In genomic region chr6:83884523-83884922, GRCh38 we compare ENCODE assay signal across 8 cellular contexts. TPM values are rescaled to one million over a fixed set of nuclear protein-coding genes. Genes with fewer than 3 reads are reported as not detected.
DNase-seq lines count a peak whose midpoint lies in the region; ATAC-seq and TF ChIP-seq lines count a peak whose summit lies in the region.
"Had no signal": no experiment of that assay in that cellular context is flagged by ENCODE, and none has a peak within 500 bp of the region (broad histone marks: within the 10 kb centered on the region; RNA-seq: fewer than 3 reads in every experiment).

No MANE protein-coding gene starts in this region.

- intact Hi-C loops in aorta (cut with DNase I) = loop anchor here (1.0 to 10.0 kb wide), 4 partner anchors 90 to 338 kb away; partner anchors contain the start of gene MRAP2 (in 1 of the 2)

- WGBS in aorta, 2 donors = 1% methylated on average over 4 of the region's 4 CpGs

- no peaks in the 10 kb centered on the region for H3K27me3 Mint-ChIP-seq in brain
- H3K27me3 Mint-ChIP-seq: activated naive CD8-positive, alpha-beta T cell had no signal

- no peaks in the 10 kb centered on the region for H3K36me3 ChIP-seq in aorta (ENCODE audit: control insufficient read depth in 1 of 2, insufficient read depth in 2 of 2, low read length in 1 of 2)

- peak overlapping the region in 1 of 5 experiments; percentile 26 for H3K4me3 Mint-ChIP-seq in brain
- H3K4me3 Mint-ChIP-seq: activated naive CD8-positive, alpha-beta T cell had no signal

- peak; percentile 62 for DNase-seq in EL
- DNase-seq in NCI-H345 treated with DMSO at 0.1 percent for 48 hours (lab: John Stamatoyannopoulos, UW; ENCODE audit: unreplicated experiment) = peak; percentile 55
- peak; percentile 71 for DNase-seq in left kidney (ENCODE audit: low read depth, low spot score)
- no peak for DNase-seq in aorta

- H3K9me3 ChIP-seq in aorta (ENCODE audit: control insufficient read depth, low read length) = no peaks in the 10 kb centered on the region

- H3K27me3 ChIP-seq in aorta (ENCODE audit: control insufficient read depth in 1 of 2, insufficient read depth in 2 of 2, low read length in 1 of 2) = no peaks in the 10 kb centered on the region

- peak; percentile 78 for ATAC-seq in GM19463 (IDR thresholded peaks at IDR 0.05; ENCODE audit: unreplicated experiment)
- peak; percentile 90 for ATAC-seq in HG03439 (IDR thresholded peaks at IDR 0.05; ENCODE audit: unreplicated experiment)
- peak; percentile 81 for ATAC-seq in aorta (ENCODE audit: low FRiP score)

- no peak overlapping the region for H3K4me3 ChIP-seq in aorta (ENCODE audit: low read length in 2 of 2)

- no peak overlapping the region for H3K27ac ChIP-seq in aorta (ENCODE audit: low read depth in 1 of 2, low read length in 2 of 2)

- H3K4me1 ChIP-seq in aorta (ENCODE audit: control insufficient read depth in 1 of 2, insufficient read depth in 2 of 2, low read length in 2 of 2) = peaks cover 0 to 5% of the 10 kb centered on the region in 2 donors

- TF ChIP-seq CTCF in brain (conservative IDR thresholded peaks at IDR 0.05) = peak; percentile 89 to 94

- no peaks in the 10 kb centered on the region for H3K36me3 Mint-ChIP-seq in brain
- H3K36me3 Mint-ChIP-seq: activated naive CD8-positive, alpha-beta T cell had no signal

- H3K9me3 Mint-ChIP-seq in brain = no peaks in the 10 kb centered on the region

- H3K4me1 Mint-ChIP-seq in brain = peaks cover 12% of the 10 kb centered on the region

- no peak overlapping the region for H3K27ac Mint-ChIP-seq in brain
- H3K27ac Mint-ChIP-seq: activated naive CD8-positive, alpha-beta T cell had no signal

RNA-seq across cellular contexts. Expression of gene CYB5R4, which starts 25.0 kb away (rescaled TPM):
- polyA plus RNA-seq in brain (ENCODE audit: insufficient read depth, low read depth, low replicate concordance) (11.0 TPM), aorta (10 to 100 TPM in 1 of 2 donors, 1 to 10 TPM in 1; 4.6 to 19.5 TPM)
- total RNA-seq in aorta = 10 to 100 TPM; 19.4 to 22.8 TPM

RNA-seq across cellular contexts. Expression of gene RIPPLY2, which starts 31.4 kb away (rescaled TPM):
- 14.6 TPM for polyA plus RNA-seq in brain (ENCODE audit: insufficient read depth, low read depth, low replicate concordance)
- total RNA-seq in aorta = not detected
- under 1 TPM in 1 of 2 donors, not detected in 1; 0.05 TPM for polyA plus RNA-seq in aorta

Comparison
In these comparisons a context has a peak if more than half of its experiments do, and no peak if none do; other contexts are left out.
1. DNase-seq: peak in EL (single experiment), NCI-H345 treated with DMSO at 0.1 percent for 48 hours (single experiment) and left kidney (single experiment); none in aorta (0 of 2).
2. RNA of gene RIPPLY2, which starts 31.4 kb away (polyA plus RNA-seq): 14.6 TPM in brain (single experiment); 0.05 TPM in aorta; every median in the first group is over 10 times any median in the second.
3. Peak in every context shown above with its lines, with median percentiles within 50 percentile points of each other: ATAC-seq.